ENCODE assay signal across 1 cellular context in genomic region chr1:26894263-26894662, GRCh38.
TF ChIP-seq lines count a peak whose summit lies in the region.

No MANE protein-coding gene starts in this region.

TF ChIP-seq in IMR-90, 13 proteins besides CTCF, POLR2A, EP300 and RAD21:
- TF ChIP-seq SMC3 (IDR thresholded peaks at IDR 0.05; ENCODE audit: low read depth, low read length) (no peak), NFE2L2 (IDR thresholded peaks at IDR 0.05; ENCODE audit: low read depth, low read length) (no peak), MAFK (IDR thresholded peaks at IDR 0.05; ENCODE audit: low read depth, low read length) (no peak), RFX5 (IDR thresholded peaks at IDR 0.05; ENCODE audit: low read depth, low read length) (no peak), MAZ (IDR thresholded peaks at IDR 0.05; ENCODE audit: borderline replicate concordance, low read depth, low read length) (no peak), MXI1 (IDR thresholded peaks at IDR 0.05; ENCODE audit: borderline replicate concordance, low read depth, low read length) (no peak), FOS (IDR thresholded peaks at IDR 0.05; ENCODE audit: low read depth, low read length) (no peak), RCOR1 (IDR thresholded peaks at IDR 0.05; ENCODE audit: insufficient replicate concordance, low read length) (no peak), CHD1 (IDR thresholded peaks at IDR 0.05; ENCODE audit: low read depth, low read length) (no peak), BHLHE40 (IDR thresholded peaks at IDR 0.05; ENCODE audit: low read depth, low read length) (no peak), CEBPB (IDR thresholded peaks at IDR 0.05; ENCODE audit: low read depth, low read length) (no peak), ELK1 (IDR thresholded peaks at IDR 0.05; ENCODE audit: borderline replicate concordance, low read depth, low read length) (no peak)
- TF ChIP-seq, protein P1, sequence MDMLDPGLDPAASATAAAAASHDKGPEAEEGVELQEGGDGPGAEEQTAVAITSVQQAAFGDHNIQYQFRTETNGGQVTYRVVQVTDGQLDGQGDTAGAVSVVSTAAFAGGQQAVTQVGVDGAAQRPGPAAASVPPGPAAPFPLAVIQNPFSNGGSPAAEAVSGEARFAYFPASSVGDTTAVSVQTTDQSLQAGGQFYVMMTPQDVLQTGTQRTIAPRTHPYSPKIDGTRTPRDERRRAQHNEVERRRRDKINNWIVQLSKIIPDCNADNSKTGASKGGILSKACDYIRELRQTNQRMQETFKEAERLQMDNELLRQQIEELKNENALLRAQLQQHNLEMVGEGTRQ (IDR thresholded peaks at IDR 0.05; ENCODE audit: low read depth, low read length) = no peak
